10 cellular contexts compared by ENCODE assay signal in the genomic region with DNA sequence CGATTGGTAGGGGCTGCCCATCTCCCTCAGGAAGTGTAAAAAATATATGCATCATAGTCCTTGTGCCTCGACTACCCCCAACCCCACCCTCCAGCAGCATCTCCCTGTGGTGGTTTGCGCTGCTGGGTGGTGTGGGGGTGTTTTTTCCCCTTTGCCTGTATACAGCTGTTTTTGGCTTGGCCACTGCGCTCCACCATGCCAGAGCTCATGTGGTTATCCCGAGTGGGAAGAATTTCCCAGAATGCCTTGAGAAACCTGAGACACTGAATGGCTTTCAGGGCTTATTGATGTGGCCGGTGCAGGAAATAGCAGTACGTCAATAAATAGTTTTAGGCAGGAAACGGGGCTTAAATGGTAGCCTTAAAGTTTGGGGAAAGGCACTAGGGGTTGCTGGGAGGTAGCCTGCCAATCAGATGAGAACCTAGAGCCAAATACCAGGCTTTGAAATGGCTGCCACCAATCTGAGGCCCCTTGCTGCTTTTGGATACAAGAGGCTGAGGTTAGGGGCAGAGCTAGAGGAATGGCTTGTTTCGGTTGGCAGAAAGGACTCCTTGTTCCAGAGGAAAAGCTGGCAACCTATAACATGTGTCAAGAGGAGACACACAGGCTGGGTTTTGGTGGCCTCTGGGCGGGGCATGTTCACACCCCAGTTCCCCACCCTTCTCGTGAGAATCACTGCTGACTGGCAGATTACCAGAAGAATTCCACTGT.
DNase-seq lines count a peak whose midpoint lies in the region; ATAC-seq, FAIRE-seq and TF ChIP-seq lines count a peak whose summit lies in the region.
"Had no signal": no experiment of that assay in that cellular context is flagged by ENCODE, and none has a peak within 500 bp of the region (broad histone marks: within the 10 kb centered on the region; RNA-seq: fewer than 3 reads in every experiment).

No MANE protein-coding gene starts in this region.

- H3K4me1 ChIP-seq in esophagus squamous epithelium, result peaks cover 5 to 25% (median 7%) of the 10 kb centered on the region in 3 donors
- H3K4me1 ChIP-seq in sigmoid colon, result no peaks in the 10 kb centered on the region

- H3K27me3 ChIP-seq in esophagus squamous epithelium (no peaks in the 10 kb centered on the region), sigmoid colon (no peaks in the 10 kb centered on the region)

- peaks cover 2% of the 10 kb centered on the region for H3K36me3 Mint-ChIP-seq in activated CD4-positive, alpha-beta T cell treated with anti-CD3 and anti-CD28 coated beads, Interleukin-2, amount 10 ng/mL, durations not matched to agents 24 days and 14 days (ENCODE audit: low read depth)
- peaks cover 26% of the 10 kb centered on the region for H3K36me3 Mint-ChIP-seq in HFFc6 (ENCODE audit: low read depth)

- DNase-seq in GM12865 (ENCODE audit: low read depth) (peak; percentile 51), esophagus squamous epithelium (lab: John Stamatoyannopoulos, UW) (no peak), sigmoid colon (peak; percentile 46), HFFc6 (no peak), RCC 7860 (ENCODE audit: low spot score) (no peak), HuH-7.5 (ENCODE audit: low spot score) (no peak)
- peak; percentile 81 for DNase-seq in activated CD4-positive, alpha-beta T cell treated with anti-CD3 and anti-CD28 coated beads, Interleukin-2, amount 10 ng/mL, durations not matched to agents 24 days and 14 days
- DNase-seq: retina had no signal

- peaks cover 0 to 22% (median 0%) of the 10 kb centered on the region in 3 donors for H3K36me3 ChIP-seq in esophagus squamous epithelium
- H3K36me3 ChIP-seq in sigmoid colon, result peaks cover 0 to 34% (median 5%) of the 10 kb centered on the region in 4 donors

- H3K4me3 ChIP-seq in GM12865 (ENCODE audit: low read depth, low read length) (no peak overlapping the region), esophagus squamous epithelium (no peak overlapping the region), sigmoid colon (no peak overlapping the region)

- intact Hi-C loops in activated CD4-positive, alpha-beta T cell treated with anti-CD3 and anti-CD28 coated beads, Interleukin-2, amount 10 ng/mL, durations not matched to agents 24 days and 14 days (cut with micrococcal nuclease), result no loop called here
- intact Hi-C loops in esophagus squamous epithelium (cut with DNase I), result no loop called here
- intact Hi-C loops in sigmoid colon (cut with DNase I), result no loop called here

- H3K4me3 Mint-ChIP-seq in activated CD4-positive, alpha-beta T cell treated with anti-CD3 and anti-CD28 coated beads, Interleukin-2, amount 10 ng/mL, durations not matched to agents 24 days and 14 days, result peak overlapping the region; percentile 56
- H3K4me3 Mint-ChIP-seq in HFFc6, result no peak overlapping the region

- TF ChIP-seq CTCF in GM12865 (IDR thresholded peaks at IDR 0.05; ENCODE audit: insufficient read depth, low read depth, low read length, missing control alignments) (no peak), esophagus squamous epithelium (IDR thresholded peaks at IDR 0.05) (no peak), sigmoid colon (IDR thresholded peaks at IDR 0.05) (no peak), HFFc6 (IDR thresholded peaks at IDR 0.05) (no peak)

- no peaks in the 10 kb centered on the region for H3K9me3 ChIP-seq in esophagus squamous epithelium
- H3K9me3 ChIP-seq in sigmoid colon, result no peaks in the 10 kb centered on the region

- peak overlapping the region; percentile 82 for H3K27ac Mint-ChIP-seq in activated CD4-positive, alpha-beta T cell treated with anti-CD3 and anti-CD28 coated beads, Interleukin-2, amount 10 ng/mL, durations not matched to agents 24 days and 14 days
- H3K27ac Mint-ChIP-seq in HFFc6, result no peak overlapping the region

- FAIRE-seq in RCC 7860 (lab: Jason Lieb, UNC), result no peak
- FAIRE-seq: endometrium had no signal

- H3K27ac ChIP-seq in esophagus squamous epithelium, result peak overlapping the region; percentile 7 to 68 (median 64)
- peak overlapping the region in 3 of 4 donors; percentile 21 to 34 (median 25) for H3K27ac ChIP-seq in sigmoid colon

- TF ChIP-seq POLR2A in esophagus squamous epithelium (IDR thresholded peaks at IDR 0.05), result no peak
- no peak for TF ChIP-seq POLR2A in sigmoid colon (IDR thresholded peaks at IDR 0.05)

- H3K9me3 Mint-ChIP-seq in activated CD4-positive, alpha-beta T cell treated with anti-CD3 and anti-CD28 coated beads, Interleukin-2, amount 10 ng/mL, durations not matched to agents 24 days and 14 days, result no peaks in the 10 kb centered on the region
- H3K9me3 Mint-ChIP-seq in HFFc6, result no peaks in the 10 kb centered on the region

- H3K4me1 Mint-ChIP-seq in activated CD4-positive, alpha-beta T cell treated with anti-CD3 and anti-CD28 coated beads, Interleukin-2, amount 10 ng/mL, durations not matched to agents 24 days and 14 days, result peaks cover 62% of the 10 kb centered on the region
- H3K4me1 Mint-ChIP-seq in HFFc6 (ENCODE audit: low read depth), result peaks cover 26% of the 10 kb centered on the region

- peaks cover 2% of the 10 kb centered on the region for H3K27me3 Mint-ChIP-seq in activated CD4-positive, alpha-beta T cell treated with anti-CD3 and anti-CD28 coated beads, Interleukin-2, amount 10 ng/mL, durations not matched to agents 24 days and 14 days
- H3K27me3 Mint-ChIP-seq in HFFc6 (ENCODE audit: insufficient read depth), result peaks cover 6% of the 10 kb centered on the region

- TF ChIP-seq EP300 in sigmoid colon (IDR thresholded peaks at IDR 0.05), result no peak

- no peak for ATAC-seq in GM19463 (IDR thresholded peaks at IDR 0.05; ENCODE audit: unreplicated experiment)

- WGBS in esophagus squamous epithelium, 2 donors, result 63 to 71% methylated on average over 6 to 8 of the region's 11 CpGs
- WGBS in sigmoid colon, 2 donors, result 54 to 55% methylated on average over 11 of the region's 11 CpGs

Comparison
In these comparisons a context has a peak if more than half of its experiments do, and no peak if none do; other contexts are left out.
1. DNase-seq: peak in GM12865 (single experiment), activated CD4-positive, alpha-beta T cell treated with anti-CD3 and anti-CD28 coated beads, Interleukin-2, amount 10 ng/mL, durations not matched to agents 24 days and 14 days (single experiment) and sigmoid colon (single experiment); none in esophagus squamous epithelium (single experiment), HFFc6 (single experiment), RCC 7860 (single experiment) and HuH-7.5 (single experiment).